In the genomic region with DNA sequence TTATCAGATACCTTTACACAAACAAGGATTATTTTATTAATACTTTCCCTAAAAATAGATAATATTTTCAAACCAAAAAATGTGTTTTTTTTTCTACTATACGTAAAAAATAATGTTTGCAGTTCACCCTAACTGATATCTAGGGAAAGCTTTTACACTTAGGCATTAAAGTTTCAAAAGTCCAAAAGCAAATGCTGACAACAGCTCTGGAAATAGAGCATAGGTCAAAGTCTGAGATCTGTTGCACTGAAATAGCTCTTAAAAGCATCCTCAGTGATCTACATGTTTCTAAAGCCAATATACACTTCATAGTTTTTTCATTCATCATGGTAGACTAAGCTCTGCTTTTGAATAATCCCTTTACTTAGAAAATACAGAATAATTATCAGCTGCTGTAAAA, we compare ENCODE assay signal across 26 cellular contexts.
DNase-seq lines count a peak whose midpoint lies in the region; ATAC-seq, FAIRE-seq and TF ChIP-seq lines count a peak whose summit lies in the region.
"Had no signal": no experiment of that assay in that cellular context is flagged by ENCODE, and none has a peak within 500 bp of the region (broad histone marks: within the 10 kb centered on the region; RNA-seq: fewer than 3 reads in every experiment).

No MANE protein-coding gene starts in this region.

- no peaks in the 10 kb centered on the region for H4K20me1 ChIP-seq in hepatocyte (ENCODE audit: insufficient read depth, poor library complexity, severe bottlenecking)
- H4K20me1 ChIP-seq: BLaER1 had no signal

- peak overlapping the region in 2 of 3 experiments; percentile 33 to 46 for H3K27ac Mint-ChIP-seq in nephron
- H3K27ac Mint-ChIP-seq: CD14-positive monocyte; CD4-positive, alpha-beta memory T cell; CD4-positive, CD25-positive, alpha-beta regulatory T cell; CD8-positive, alpha-beta memory T cell had no signal

- no peak overlapping the region for H3K27ac ChIP-seq in hepatocyte
- H3K27ac ChIP-seq: BLaER1 had no signal

- no peak overlapping the region for H3K4me2 ChIP-seq in hepatocyte
- H3K4me2 ChIP-seq: BLaER1 had no signal

- H3K27me3 ChIP-seq in hepatocyte = no peaks in the 10 kb centered on the region
- H3K27me3 ChIP-seq: BE2C, BLaER1 had no signal

- no peaks in the 10 kb centered on the region for H3K9me3 Mint-ChIP-seq in nephron

- DNase-seq in hepatocyte (ENCODE audit: low spot score) = peak; percentile 16
- DNase-seq in left lobe of liver (ENCODE audit: low spot score) = no peak
- no peak for DNase-seq in iPS-NIHi7 (ENCODE audit: extremely low spot score)
- no peak for DNase-seq in EL
- DNase-seq: 8988T; ACHN; BE2C; C1 segment of cervical spinal cord; CD4-positive, alpha-beta memory T cell; CD4-positive, CD25-positive, alpha-beta regulatory T cell; CD8-positive, alpha-beta memory T cell; COR-L47; DMS 273 treated with DMSO at 0.1 percent for 48 hours; DMS153; DMS53; DMS79; DND-41; GF-D8 had no signal

- H2AFZ ChIP-seq in hepatocyte = no peak overlapping the region

- H3K36me3 ChIP-seq in hepatocyte (replicated peaks; ENCODE audit: insufficient read depth, low read depth) = no peaks in the 10 kb centered on the region
- H3K36me3 ChIP-seq: BE2C, BLaER1 had no signal

- H3K4me1 ChIP-seq in hepatocyte (ENCODE audit: insufficient read depth) = no peaks in the 10 kb centered on the region
- H3K4me1 ChIP-seq: BE2C, BLaER1 had no signal

- H3K79me2 ChIP-seq in hepatocyte = no peaks in the 10 kb centered on the region

- ATAC-seq in left lobe of liver = peak; percentile 98
- ATAC-seq in HG03342 (IDR thresholded peaks at IDR 0.05; ENCODE audit: unreplicated experiment) = no peak

- no peak overlapping the region for H3K4me3 ChIP-seq in hepatocyte
- H3K4me3 ChIP-seq: BLaER1 had no signal

- no peaks in the 10 kb centered on the region for H3K9me2 ChIP-seq in hepatocyte (replicated peaks; ENCODE audit: insufficient read depth)

- FAIRE-seq in islet of Langerhans (lab: Jason Lieb, UNC) = peak; percentile 27
- FAIRE-seq: G401.6, GM12891, GM19239 had no signal

- H3K36me3 Mint-ChIP-seq in nephron (ENCODE audit: low read depth) = no peaks in the 10 kb centered on the region
- H3K36me3 Mint-ChIP-seq: CD14-positive monocyte; CD4-positive, alpha-beta memory T cell; CD4-positive, CD25-positive, alpha-beta regulatory T cell; CD8-positive, alpha-beta memory T cell had no signal

- no peaks in the 10 kb centered on the region for H3K9me3 ChIP-seq in hepatocyte (ENCODE audit: low read depth)
- H3K9me3 ChIP-seq: BE2C, BLaER1 had no signal

- 50% methylated on average over 1 of the region's 1 CpG for WGBS in hepatocyte (ENCODE audit: low lambda C conversion rate, missing lambda C conversion rate)

- peaks cover 5% of the 10 kb centered on the region for H3K4me1 Mint-ChIP-seq in nephron
- H3K4me1 Mint-ChIP-seq: CD14-positive monocyte; CD4-positive, alpha-beta memory T cell; CD4-positive, CD25-positive, alpha-beta regulatory T cell; CD8-positive, alpha-beta memory T cell had no signal

- no peak for TF ChIP-seq CTCF in hepatocyte (IDR thresholded peaks at IDR 0.05; ENCODE audit: poor library complexity)
- no peak for TF ChIP-seq CTCF in nephron (IDR thresholded peaks at IDR 0.05; ENCODE audit: unreplicated experiment in 3 of 3)

- no peaks in the 10 kb centered on the region for H3K27me3 Mint-ChIP-seq in nephron (ENCODE audit: low read depth)
- H3K27me3 Mint-ChIP-seq: CD4-positive, alpha-beta memory T cell; CD4-positive, CD25-positive, alpha-beta regulatory T cell; CD8-positive, alpha-beta memory T cell had no signal

- no peak overlapping the region for H3K4me3 Mint-ChIP-seq in nephron
- H3K4me3 Mint-ChIP-seq: CD14-positive monocyte; CD4-positive, alpha-beta memory T cell; CD4-positive, CD25-positive, alpha-beta regulatory T cell; CD8-positive, alpha-beta memory T cell had no signal
